In genomic region chr21:37483776-37484175, GRCh38 we compare ENCODE assay signal across 1 cellular context.
TF ChIP-seq lines count a peak whose summit lies in the region.

No MANE protein-coding gene starts in this region.

TF ChIP-seq in GM23338, 12 proteins besides CTCF, POLR2A, EP300 and RAD21 (continued from another document):
- TF ChIP-seq ZNF462 (CRISPR knock-in tag; IDR thresholded peaks at IDR 0.05) (no peak), NANOG (IDR thresholded peaks at IDR 0.05; ENCODE audit: borderline replicate concordance) (no peak), JUNB (IDR thresholded peaks at IDR 0.05; ENCODE audit: unreplicated experiment) (no peak), CREB1 (CRISPR knock-in tag; IDR thresholded peaks at IDR 0.05; ENCODE audit: low read depth) (no peak), ETS1 (IDR thresholded peaks at IDR 0.05) (no peak), ZNF331 (CRISPR knock-in tag; IDR thresholded peaks at IDR 0.05; ENCODE audit: low read depth) (no peak), STAT1 (IDR thresholded peaks at IDR 0.05; ENCODE audit: unreplicated experiment) (no peak)
